In genomic region chr17:15943971-15944719, GRCh38 we compare ENCODE assay signal across 8 cellular contexts. TPM values are rescaled to one million over a fixed set of nuclear protein-coding genes. Genes with fewer than 3 reads are reported as not detected.
A peak's percentile ranks its signal among the peaks of the same experiment; 100 is the strongest.
DNase-seq lines count a peak whose midpoint lies in the region; ATAC-seq and TF ChIP-seq lines count a peak whose summit lies in the region.

No MANE protein-coding gene starts in this region.

- no peaks in the 10 kb centered on the region for H3K9me3 Mint-ChIP-seq in Calu3 (ENCODE audit: low read depth, unreplicated experiment)

- peak overlapping the region; percentile 71 for H3K27ac Mint-ChIP-seq in Calu3 (ENCODE audit: unreplicated experiment)

- no peaks in the 10 kb centered on the region for H3K9me3 ChIP-seq in OCI-LY3 (ENCODE audit: insufficient read depth, low read length)
- no peaks in the 10 kb centered on the region for H3K9me3 ChIP-seq in esophagus (ENCODE audit: control insufficient read depth in 2 of 2, insufficient read depth in 1 of 2, low read depth in 1 of 2, low read length in 1 of 2)
- H3K9me3 ChIP-seq in ovary = no peaks in the 10 kb centered on the region

- CTCF ChIA-PET in Calu3 (lab: Charles Lee) = interaction anchor here (0.6 to 3.1 kb wide), 7 partner anchors 10 to 209 kb away, joined by 3 to 34 read pairs (median 6); partner anchors contain the start of genes TTC19 and ZSWIM7

- H3K36me3 ChIP-seq in OCI-LY3 (replicated peaks; ENCODE audit: low read depth, low read length) = no peaks in the 10 kb centered on the region
- no peaks in the 10 kb centered on the region for H3K36me3 ChIP-seq in esophagus (ENCODE audit: control insufficient read depth in 2 of 2, insufficient read depth in 2 of 2, low read length in 1 of 2)
- H3K36me3 ChIP-seq in ovary = no peaks in the 10 kb centered on the region

- peaks cover 37% of the 10 kb centered on the region for H3K36me3 Mint-ChIP-seq in Calu3 (ENCODE audit: insufficient read depth, unreplicated experiment)

- H2AFZ ChIP-seq in OCI-LY3 (ENCODE audit: low read depth, low read length) = no peak overlapping the region

- H3K4me1 ChIP-seq in OCI-LY3 (ENCODE audit: low read length) = no peaks in the 10 kb centered on the region
- H3K4me1 ChIP-seq in esophagus (ENCODE audit: control insufficient read depth in 2 of 2, insufficient read depth in 2 of 2, low read length in 1 of 2) = peaks cover 0 to 16% of the 10 kb centered on the region in 2 donors
- peaks cover 2% of the 10 kb centered on the region for H3K4me1 ChIP-seq in ovary (ENCODE audit: insufficient read depth)

- H3K27me3 ChIP-seq in OCI-LY3 (ENCODE audit: low read depth, low read length) = peaks cover 8% of the 10 kb centered on the region; the same call in 1 of the 2 replicates
- no peaks in the 10 kb centered on the region for H3K27me3 ChIP-seq in esophagus (ENCODE audit: control insufficient read depth in 1 of 2, insufficient read depth in 2 of 2, low read length in 2 of 2)
- H3K27me3 ChIP-seq in ovary = no peaks in the 10 kb centered on the region

- no peaks in the 10 kb centered on the region for H3K27me3 Mint-ChIP-seq in Calu3 (ENCODE audit: unreplicated experiment)

- DNase-seq in Calu3 (no peak), ovary (no peak), activated gamma-delta T cell (lab: John Stamatoyannopoulos, UW) (no peak), T-helper 9 cell (no peak), medulla oblongata (ENCODE audit: extremely low spot score) (no peak)

- no peak for TF ChIP-seq EP300 in ovary (IDR thresholded peaks at IDR 0.05)

- intact Hi-C loops in Calu3 (cut with micrococcal nuclease; ENCODE audit: unreplicated experiment) (loop anchor here (1.0 to 10.0 kb wide), 2 partner anchors 49 to 116 kb away; no protein-coding TSS in a partner anchor), ovary (cut with DNase I) (no loop called here)

- H3K79me2 ChIP-seq in OCI-LY3 (ENCODE audit: low read length) = no peaks in the 10 kb centered on the region

- H3K27ac ChIP-seq in OCI-LY3 (ENCODE audit: low read length) (no peak overlapping the region), esophagus (ENCODE audit: low read depth in 2 of 2, low read length in 1 of 2) (no peak overlapping the region), ovary (no peak overlapping the region)

- BruUV-seq in Calu3 (replicated peaks; lab: Mats Ljungman, UMichigan) = no TSS peak

- H3K4me2 ChIP-seq in OCI-LY3 (ENCODE audit: low read length) = peak overlapping the region; percentile 63

- TF ChIP-seq CTCF in Calu3 (IDR thresholded peaks at IDR 0.05; ENCODE audit: unreplicated experiment) (no peak), OCI-LY3 (IDR thresholded peaks at IDR 0.05; ENCODE audit: low read depth, low read length) (no peak), ovary (IDR thresholded peaks at IDR 0.05) (no peak)

- H3K9ac ChIP-seq in OCI-LY3 (ENCODE audit: low read length) = no peak overlapping the region

- H3K4me3 ChIP-seq in OCI-LY3 (ENCODE audit: low read length) = peak overlapping the region; percentile 69; the same call in 1 of the 2 replicates
- peak overlapping the region; percentile 46 to 64 for H3K4me3 ChIP-seq in esophagus (ENCODE audit: low read depth in 1 of 2, low read length in 2 of 2)
- H3K4me3 ChIP-seq in ovary = peak overlapping the region; percentile 40

- 21% methylated on average over 37 of the region's 37 CpGs for whole genome bisulfite sequencing in esophagus, 2 donors
- WGBS in ovary, 3 donors = 14 to 23% (median 17%) methylated on average over 29 to 37 of the region's 37 CpGs

- peaks cover 8% of the 10 kb centered on the region for H3K4me1 Mint-ChIP-seq in Calu3 (ENCODE audit: low read depth, unreplicated experiment)

- H3K4me3 Mint-ChIP-seq in Calu3 (ENCODE audit: low read depth, unreplicated experiment) = peak overlapping the region; percentile 75

- no peak for ATAC-seq in GM21619 (IDR thresholded peaks at IDR 0.05; ENCODE audit: unreplicated experiment)

- TF ChIP-seq POLR2A in ovary (IDR thresholded peaks at IDR 0.05) = no peak

- H4K20me1 ChIP-seq in OCI-LY3 (ENCODE audit: insufficient read depth, low read length) = no peaks in the 10 kb centered on the region

RNA-seq across cellular contexts. Expression of gene ADORA2B, which starts 0.8 kb away (rescaled TPM):
- total RNA-seq in Calu3 (2022) = 10.7 and 12.6 TPM in 2 replicates
- polyA plus RNA-seq in esophagus = 10 to 100 TPM in 1 of 2 donors, 1 to 10 TPM in 1; 4.4 to 11.6 TPM
- 1 to 10 TPM in 1 of 7 donors, under 1 TPM in 3, not detected in 3; 0.13 to 1.0 (median 0.28) TPM for total RNA-seq in ovary
- under 1 TPM; 0.06 to 0.72 TPM for polyA plus RNA-seq in ovary

RNA-seq across cellular contexts. Expression of gene ZSWIM7, which starts 55.4 kb away (rescaled TPM):
- total RNA-seq in Calu3 (2022) (11.9 and 12.4 TPM in 2 replicates), ovary (10 to 100 TPM; 14.4 to 36.2 (median 23.4) TPM)
- polyA plus RNA-seq in esophagus (10 to 100 TPM; 13.9 to 15.6 TPM), ovary (10 to 100 TPM; 34.7 to 62.5 TPM)

RNA-seq across cellular contexts. Expression of gene TTC19, which starts 55.5 kb away (rescaled TPM):
- 30.3 and 31.6 TPM in 2 replicates for total RNA-seq in Calu3 (2022)
- polyA plus RNA-seq in esophagus = 10 to 100 TPM; 10.3 to 13.9 TPM
- total RNA-seq in ovary = 10 to 100 TPM; 28.4 to 80.0 (median 34.3) TPM
- 10 to 100 TPM; 19.2 to 32.4 TPM for polyA plus RNA-seq in ovary
